9 cellular contexts compared by ENCODE assay signal in genomic region chr5:59506285-59506877, GRCh38.
A peak's percentile ranks its signal among the peaks of the same experiment; 100 is the strongest.
DNase-seq lines count a peak whose midpoint lies in the region; ATAC-seq and TF ChIP-seq lines count a peak whose summit lies in the region.
"Had no signal": no experiment of that assay in that cellular context is flagged by ENCODE, and none has a peak within 500 bp of the region (broad histone marks: within the 10 kb centered on the region; RNA-seq: fewer than 3 reads in every experiment).

No MANE protein-coding gene starts in this region.

- H3F3A ChIP-seq in GM23338 (replicated peaks; ENCODE audit: low read depth): no peaks in the 10 kb centered on the region

- H3K4me2 ChIP-seq in GM23338: no peak overlapping the region

- H3K27me3 Mint-ChIP-seq in GM23338 (ENCODE audit: insufficient read depth, low read depth, poor library complexity) (no peaks in the 10 kb centered on the region), progenitor cell of endocrine pancreas (no peaks in the 10 kb centered on the region)
- H3K27me3 Mint-ChIP-seq in naive thymus-derived CD4-positive, alpha-beta T cell: peaks cover 0 to 12% (median 4%) of the 10 kb centered on the region in 5 donors

- H3K36me3 ChIP-seq in GM23338 (ENCODE audit: insufficient read depth): no peaks in the 10 kb centered on the region
- no peaks in the 10 kb centered on the region for H3K36me3 ChIP-seq in naive thymus-derived CD4-positive, alpha-beta T cell (ENCODE audit: control insufficient read depth in 2 of 3, insufficient read depth in 3 of 3, low read length in 3 of 3)

- H3K9me3 ChIP-seq in naive thymus-derived CD4-positive, alpha-beta T cell (ENCODE audit: control insufficient read depth in 2 of 3, low read length in 3 of 3): no peaks in the 10 kb centered on the region

- H3K27me3 ChIP-seq in GM23338 (ENCODE audit: insufficient read depth): no peaks in the 10 kb centered on the region
- peaks cover 0 to 2% of the 10 kb centered on the region in 2 donors for H3K27me3 ChIP-seq in naive thymus-derived CD4-positive, alpha-beta T cell (ENCODE audit: control insufficient read depth in 2 of 2, insufficient read depth in 2 of 2, low read length in 2 of 2)

- H4K20me1 ChIP-seq in GM23338 (replicated peaks; ENCODE audit: insufficient read depth): no peaks in the 10 kb centered on the region

- H3K79me2 ChIP-seq in GM23338 (replicated peaks; ENCODE audit: insufficient read depth): no peaks in the 10 kb centered on the region

- POLR2A ChIA-PET in naive thymus-derived CD4-positive, alpha-beta T cell (lab: Charles Lee): interaction anchor here (0.6 kb wide), 1 partner anchor 938 kb away, joined by 4 read pairs; no protein-coding TSS in a partner anchor

- H2AFZ ChIP-seq in GM23338: no peak overlapping the region

- H3K9me3 Mint-ChIP-seq in GM23338 (no peaks in the 10 kb centered on the region), progenitor cell of endocrine pancreas (ENCODE audit: low read depth) (no peaks in the 10 kb centered on the region)
- H3K9me3 Mint-ChIP-seq in naive thymus-derived CD4-positive, alpha-beta T cell: no peaks in the 10 kb centered on the region
- H3K9me3 Mint-ChIP-seq: naive thymus-derived CD8-positive, alpha-beta T cell had no signal

- DNase-seq in GM23338 (ENCODE audit: low spot score) (peak; percentile 41), NCI-H69 (lab: John Stamatoyannopoulos, UW) (peak; percentile 66), dermis microvascular lymphatic vessel endothelial cell (ENCODE audit: low read depth in 2 of 2) (peak; percentile 39 to 59), progenitor cell of endocrine pancreas (ENCODE audit: low spot score, unreplicated experiment) (no peak), putamen (ENCODE audit: low spot score) (no peak)
- DNase-seq in naive thymus-derived CD4-positive, alpha-beta T cell: no peak
- DNase-seq in activated CD4-positive, alpha-beta T cell treated with anti-CD3 and anti-CD28 coated beads for 4 hours: no peak

- H3K4me1 Mint-ChIP-seq in GM23338: peaks cover 2% of the 10 kb centered on the region; the same call in 2 of the 3 replicates
- no peaks in the 10 kb centered on the region for H3K4me1 Mint-ChIP-seq in progenitor cell of endocrine pancreas (ENCODE audit: low read depth)
- H3K4me1 Mint-ChIP-seq in naive thymus-derived CD4-positive, alpha-beta T cell: no peaks in the 10 kb centered on the region
- H3K4me1 Mint-ChIP-seq: naive thymus-derived CD8-positive, alpha-beta T cell had no signal

- no peaks in the 10 kb centered on the region for H3K9me2 ChIP-seq in GM23338 (ENCODE audit: insufficient read depth)

- intact Hi-C loops in naive thymus-derived CD4-positive, alpha-beta T cell (cut with micrococcal nuclease): loop anchor here (1.0 to 5.0 kb wide), 4 partner anchors 166 to 294 kb away; no protein-coding TSS in a partner anchor

- no peaks in the 10 kb centered on the region for H3K4me1 ChIP-seq in GM23338 (ENCODE audit: insufficient read depth)
- no peaks in the 10 kb centered on the region for H3K4me1 ChIP-seq in naive thymus-derived CD4-positive, alpha-beta T cell (ENCODE audit: control insufficient read depth in 2 of 2, insufficient read depth in 2 of 2, low read length in 2 of 2)

- TF ChIP-seq CTCF in GM23338 (conservative IDR thresholded peaks at IDR 0.05; ENCODE audit: low read depth in 2 of 2) (peak in 1 of 2 experiments; percentile 73; a peak in 3 of 4 replicates), progenitor cell of endocrine pancreas (IDR thresholded peaks at IDR 0.05; ENCODE audit: unreplicated experiment) (peak; percentile 72)

- H3K36me3 Mint-ChIP-seq in GM23338 (ENCODE audit: low read depth) (no peaks in the 10 kb centered on the region), progenitor cell of endocrine pancreas (ENCODE audit: insufficient read depth) (no peaks in the 10 kb centered on the region)
- no peaks in the 10 kb centered on the region for H3K36me3 Mint-ChIP-seq in naive thymus-derived CD4-positive, alpha-beta T cell
- H3K36me3 Mint-ChIP-seq: naive thymus-derived CD8-positive, alpha-beta T cell had no signal

- ATAC-seq in GM23338 (no peak), GM18511 (IDR thresholded peaks at IDR 0.05; ENCODE audit: unreplicated experiment) (no peak)
- no peak for ATAC-seq in naive thymus-derived CD4-positive, alpha-beta T cell
- ATAC-seq: naive thymus-derived CD8-positive, alpha-beta T cell had no signal

- CTCF ChIA-PET in naive thymus-derived CD4-positive, alpha-beta T cell (lab: Charles Lee): interaction anchor here (0.6 to 1.0 kb wide), 4 partner anchors 169 to 316 kb away, joined by 3 to 4 read pairs (median 3); no protein-coding TSS in a partner anchor

- no peak overlapping the region for H3K4me3 ChIP-seq in GM23338
- H3K4me3 ChIP-seq in naive thymus-derived CD4-positive, alpha-beta T cell (ENCODE audit: low read length): no peak overlapping the region

- no peak overlapping the region for H3K4me3 Mint-ChIP-seq in GM23338
- no peak overlapping the region for H3K4me3 Mint-ChIP-seq in progenitor cell of endocrine pancreas (ENCODE audit: low read depth)
- H3K4me3 Mint-ChIP-seq in naive thymus-derived CD4-positive, alpha-beta T cell: no peak overlapping the region
- H3K4me3 Mint-ChIP-seq: naive thymus-derived CD8-positive, alpha-beta T cell had no signal

- no peak overlapping the region for H3K27ac Mint-ChIP-seq in GM23338
- no peak overlapping the region for H3K27ac Mint-ChIP-seq in progenitor cell of endocrine pancreas
- H3K27ac Mint-ChIP-seq in naive thymus-derived CD4-positive, alpha-beta T cell: no peak overlapping the region
- H3K27ac Mint-ChIP-seq: naive thymus-derived CD8-positive, alpha-beta T cell had no signal

- H3K27ac ChIP-seq in GM23338 (ENCODE audit: low read depth): no peak overlapping the region
- no peak overlapping the region for H3K27ac ChIP-seq in naive thymus-derived CD4-positive, alpha-beta T cell (ENCODE audit: low read depth, low read length)

TF ChIP-seq in GM23338, 12 proteins besides CTCF, POLR2A, EP300 and RAD21 (continues in another document):
- no peak for TF ChIP-seq ZNF331 (CRISPR knock-in tag; IDR thresholded peaks at IDR 0.05; ENCODE audit: low read depth)
- no peak for TF ChIP-seq CREB1 (CRISPR knock-in tag; IDR thresholded peaks at IDR 0.05; ENCODE audit: low read depth)
- no peak for TF ChIP-seq EZH2 (IDR thresholded peaks at IDR 0.05; ENCODE audit: low read depth, unreplicated experiment)
- no peak for TF ChIP-seq POLR2AphosphoS5 (IDR thresholded peaks at IDR 0.05; ENCODE audit: low read depth)
- no peak for TF ChIP-seq ZNF462 (CRISPR knock-in tag; IDR thresholded peaks at IDR 0.05)
- no peak for TF ChIP-seq EZH2phosphoT487 (IDR thresholded peaks at IDR 0.05; ENCODE audit: unreplicated experiment)
- TF ChIP-seq NANOG (IDR thresholded peaks at IDR 0.05; ENCODE audit: borderline replicate concordance): no peak

Comparison
In these comparisons a context has a peak if more than half of its experiments do, and no peak if none do; other contexts are left out.
1. DNase-seq: peak in GM23338 (single experiment), NCI-H69 (single experiment) and dermis microvascular lymphatic vessel endothelial cell (2 of 2); none in progenitor cell of endocrine pancreas (single experiment), putamen (single experiment), naive thymus-derived CD4-positive, alpha-beta T cell (0 of 9) and activated CD4-positive, alpha-beta T cell treated with anti-CD3 and anti-CD28 coated beads for 4 hours (0 of 2).